In the genomic region with DNA sequence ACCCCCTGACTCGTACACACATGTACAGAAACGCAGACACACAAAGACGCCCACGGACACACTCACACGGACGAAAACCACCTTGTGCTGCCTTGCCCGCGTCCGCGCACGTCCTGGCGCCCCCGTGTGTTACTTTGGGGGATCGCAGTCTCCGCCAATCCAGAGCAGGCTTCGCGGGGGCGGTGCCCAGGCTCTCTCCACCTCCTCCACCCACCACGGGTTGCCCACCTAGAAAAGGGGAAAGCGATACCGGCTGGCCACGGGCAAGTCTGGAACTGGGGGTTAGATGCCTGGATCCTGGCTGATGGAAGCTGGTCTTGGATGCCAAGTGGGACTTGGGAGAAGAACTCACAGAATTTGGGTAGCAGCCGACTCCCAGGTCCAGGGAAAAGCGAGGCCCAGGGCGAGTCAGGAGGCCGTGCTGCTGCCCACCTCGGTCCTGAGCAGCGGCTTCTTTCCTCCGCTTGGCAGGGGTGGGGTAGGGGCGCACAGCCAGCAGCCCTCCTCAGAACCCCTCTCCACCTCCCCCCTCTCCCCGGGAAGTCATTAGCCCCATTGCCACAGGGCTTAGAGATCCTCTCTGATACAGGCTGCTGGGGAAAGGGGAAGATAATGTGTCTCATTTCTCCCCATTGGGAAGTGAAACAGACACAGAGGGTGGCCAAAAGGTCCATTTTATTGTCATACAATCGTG, we compare ENCODE assay signal across 8 cellular contexts. TPM values are rescaled to one million over a fixed set of nuclear protein-coding genes. Genes with fewer than 3 reads are reported as not detected.
A peak's percentile ranks its signal among the peaks of the same experiment; 100 is the strongest.
DNase-seq lines count a peak whose midpoint lies in the region; ATAC-seq and TF ChIP-seq lines count a peak whose summit lies in the region.

No MANE protein-coding gene starts in this region.

- H4K20me1 ChIP-seq in fibroblast of lung (ENCODE audit: control insufficient read depth, extremely low read depth, insufficient read depth, low read length) (peaks cover 2% of the 10 kb centered on the region), neural cell (ENCODE audit: insufficient read depth) (no peaks in the 10 kb centered on the region)

- peaks cover 61 to 72% of the 10 kb centered on the region in 2 donors for H3K27me3 Mint-ChIP-seq in CD4-positive, alpha-beta memory T cell

- TF ChIP-seq EP300 in neural cell (conservative IDR thresholded peaks at IDR 0.05; ENCODE audit: poor library complexity, severe bottlenecking), result no peak

- H3K27ac Mint-ChIP-seq in CD4-positive, alpha-beta memory T cell, result peak overlapping the region in 5 of 7 donors; percentile 7 to 77 (median 36)

- no peaks in the 10 kb centered on the region for H3K9me2 ChIP-seq in neural cell (ENCODE audit: insufficient read depth, low read length)

- H3K36me3 ChIP-seq in CD4-positive, alpha-beta memory T cell (ENCODE audit: insufficient read depth, low read length), result no peaks in the 10 kb centered on the region
- no peaks in the 10 kb centered on the region for H3K36me3 ChIP-seq in Panc1 (ENCODE audit: control insufficient read depth, insufficient read depth, low read length)
- no peaks in the 10 kb centered on the region for H3K36me3 ChIP-seq in fibroblast of lung (ENCODE audit: control insufficient read depth, insufficient read depth, low read length)
- H3K36me3 ChIP-seq in neural cell (ENCODE audit: insufficient read depth, low read length), result no peaks in the 10 kb centered on the region

- no TSS peak for BruUV-seq in Panc1 (replicated peaks; lab: Mats Ljungman, UMichigan)

- H3K79me2 ChIP-seq in fibroblast of lung (ENCODE audit: control insufficient read depth, insufficient read depth, low read length) (no peaks in the 10 kb centered on the region), neural cell (replicated peaks; ENCODE audit: insufficient read depth, low read length) (no peaks in the 10 kb centered on the region)

- H3K9me3 Mint-ChIP-seq in CD4-positive, alpha-beta memory T cell, result peaks cover 0 to 6% (median 0%) of the 10 kb centered on the region in 8 donors

- H3K4me1 ChIP-seq in CD4-positive, alpha-beta memory T cell (ENCODE audit: insufficient read depth, low read length), result peaks cover 75% of the 10 kb centered on the region
- peaks cover 50% of the 10 kb centered on the region for H3K4me1 ChIP-seq in Panc1 (ENCODE audit: control insufficient read depth, insufficient read depth, low read length)
- H3K4me1 ChIP-seq in fibroblast of lung (ENCODE audit: control insufficient read depth, extremely low read depth, insufficient read depth, low read length), result peaks cover 25% of the 10 kb centered on the region

- H2AFZ ChIP-seq in fibroblast of lung (ENCODE audit: low read length), result no peak overlapping the region
- no peak overlapping the region for H2AFZ ChIP-seq in neural cell (ENCODE audit: low read depth, low read length)

- H3K9ac ChIP-seq in fibroblast of lung (ENCODE audit: insufficient read depth, low read length), result no peak overlapping the region
- H3K9ac ChIP-seq in neural cell (ENCODE audit: low read length), result peak overlapping the region; percentile 59

- peaks cover 0 to 2% of the 10 kb centered on the region in 2 donors for H3K36me3 Mint-ChIP-seq in CD4-positive, alpha-beta memory T cell

- H3K27me3 ChIP-seq in CD4-positive, alpha-beta memory T cell (ENCODE audit: insufficient read depth, low read length), result peaks cover 88% of the 10 kb centered on the region
- H3K27me3 ChIP-seq in Panc1 (ENCODE audit: control insufficient read depth, insufficient read depth, low read length), result peaks cover 16% of the 10 kb centered on the region
- peaks cover 63% of the 10 kb centered on the region for H3K27me3 ChIP-seq in fibroblast of lung (ENCODE audit: control insufficient read depth, insufficient read depth, low read length)
- peaks cover 77% of the 10 kb centered on the region for H3K27me3 ChIP-seq in neural cell (ENCODE audit: insufficient read depth, low read depth, low read length)

- intact Hi-C loops in CD4-positive, alpha-beta memory T cell (cut with micrococcal nuclease), result loop anchor here (1.0 to 10.0 kb wide), 3 partner anchors 26 to 283 kb away; partner anchors contain the start of genes PLOD3, UFSP1 and ZNHIT1
- intact Hi-C loops in Panc1 (cut with micrococcal nuclease; ENCODE audit: unreplicated experiment), result no loop called here

- TF ChIP-seq CTCF in Panc1 (IDR thresholded peaks at IDR 0.05) (peak; percentile 98), fibroblast of lung (conservative IDR thresholded peaks at IDR 0.05 in 1 of 2, IDR thresholded peaks at IDR 0.05 in 1 of 2; ENCODE audit: low read depth in 1 of 2, low read length in 2 of 2) (peak; percentile 88 to 97), neural cell (IDR thresholded peaks at IDR 0.05; ENCODE audit: poor library complexity, severe bottlenecking) (peak; percentile 97)

- TF ChIP-seq RAD21 in neural cell (conservative IDR thresholded peaks at IDR 0.05), result peak; percentile 77

- H3K9me3 ChIP-seq in CD4-positive, alpha-beta memory T cell (ENCODE audit: control insufficient read depth in 1 of 2, low read length in 2 of 2), result no peaks in the 10 kb centered on the region
- H3K9me3 ChIP-seq in Panc1 (ENCODE audit: control insufficient read depth, insufficient read depth, low read depth, low read length), result no peaks in the 10 kb centered on the region
- H3K9me3 ChIP-seq in fibroblast of lung (ENCODE audit: control insufficient read depth, insufficient read depth, low read depth, low read length), result no peaks in the 10 kb centered on the region
- H3K9me3 ChIP-seq in neural cell (ENCODE audit: low read length), result no peaks in the 10 kb centered on the region

- H3K4me3 ChIP-seq in CD4-positive, alpha-beta memory T cell (ENCODE audit: low read length in 2 of 2), result no peak overlapping the region
- H3K4me3 ChIP-seq in Panc1 (ENCODE audit: low read depth in 2 of 2, low read length in 2 of 2) (peak overlapping the region; percentile 8 to 46; a peak in 3 of 4 replicates), fibroblast of lung (replicated peaks in 1 of 4; ENCODE audit: control extremely low read depth in 1 of 4, insufficient read depth in 1 of 4, low read depth in 3 of 4, low read length in 4 of 4) (peak overlapping the region in 1 of 4 experiments; percentile 20), neural cell (ENCODE audit: low read length) (peak overlapping the region; percentile 94)

- H3K27ac ChIP-seq in CD4-positive, alpha-beta memory T cell (ENCODE audit: low read depth, low read length), result no peak overlapping the region
- H3K27ac ChIP-seq in Panc1 (ENCODE audit: low read length) (no peak overlapping the region), fibroblast of lung (ENCODE audit: insufficient read depth, low read length) (no peak overlapping the region), neural cell (ENCODE audit: low read length) (no peak overlapping the region), substantia nigra (ENCODE audit: low read depth, low read length, poor library complexity, severe bottlenecking) (no peak overlapping the region)

- peak overlapping the region in 7 of 8 donors; percentile 1 to 79 (median 64) for H3K4me3 Mint-ChIP-seq in CD4-positive, alpha-beta memory T cell

- no peaks in the 10 kb centered on the region for H3F3A ChIP-seq in neural cell (ENCODE audit: insufficient read depth, low read length, poor library complexity, severe bottlenecking)

- ATAC-seq in HG02798 (IDR thresholded peaks at IDR 0.05; ENCODE audit: poor library complexity, unreplicated experiment) (peak; percentile 45), Panc1 (peak; percentile 43), GM19452 (IDR thresholded peaks at IDR 0.05; ENCODE audit: unreplicated experiment) (no peak)

- POLR2A ChIA-PET in CD4-positive, alpha-beta memory T cell (lab: Charles Lee; ENCODE audit: partially characterized antibody), result interaction anchor here (1.3 kb wide), 1 partner anchor 26 kb away, joined by 7 read pairs; no protein-coding TSS in a partner anchor
- POLR2A ChIA-PET in Panc1 (lab: Charles Lee), result interaction anchor here (0.6 kb wide), 1 partner anchor 90 kb away, joined by 6 read pairs; no protein-coding TSS in a partner anchor

- peaks cover 40 to 81% (median 61%) of the 10 kb centered on the region in 4 donors for H3K4me1 Mint-ChIP-seq in CD4-positive, alpha-beta memory T cell

- H3K4me2 ChIP-seq in fibroblast of lung (ENCODE audit: extremely low read depth, insufficient read depth, low read length), result peak overlapping the region; percentile 78
- H3K4me2 ChIP-seq in neural cell (ENCODE audit: low read length), result peak overlapping the region; percentile 70

- peak; percentile 70 to 80 (median 75) for DNase-seq in CD4-positive, alpha-beta memory T cell
- DNase-seq in Panc1 (ENCODE audit: low read depth, low spot score) (no peak), fibroblast of lung (ENCODE audit: low read depth in 2 of 2) (peak; percentile 53 to 56), substantia nigra (lab: John Stamatoyannopoulos, UW) (peak in 40 of 49 donors; percentile 4 to 69 (median 28))
- peak; percentile 90 to 92 for DNase-seq in activated T-cell treated with anti-CD3 and anti-CD28 coated beads, Interleukin-2, amount 50 U/mL, for 48 hours

- in situ Hi-C loops in Panc1 (cut with HindIII; ENCODE audit: low pct_unique_long_range_greater_than_20kb, low sequenced_read_pairs), result no loop called here

- CTCF ChIA-PET in CD4-positive, alpha-beta memory T cell (lab: Charles Lee; ENCODE audit: partially characterized antibody), result interaction anchor here (0.8 to 3.0 kb wide), 9 partner anchors 11 to 113 kb away, joined by 3 to 44 read pairs (median 6); partner anchors contain the start of gene AP1S1
- CTCF ChIA-PET in Panc1 (lab: Charles Lee), result interaction anchor here (0.9 to 1.6 kb wide), 2 partner anchors 23 to 26 kb away, joined by 5 to 10 read pairs; no protein-coding TSS in a partner anchor

RNA-seq across cellular contexts. Expression of gene VGF, which starts 4.6 kb away (rescaled TPM):
- total RNA-seq in CD4-positive, alpha-beta memory T cell, result not detected
- not detected for polyA plus RNA-seq in CD4-positive, alpha-beta memory T cell
- total RNA-seq in Panc1 (2021; ENCODE audit: unreplicated experiment) (4.4 TPM), fibroblast of lung (0.26 and 0.66 TPM in 2 replicates)
- 10.8 TPM for polyA plus RNA-seq in Panc1 (2012; ENCODE audit: insufficient read length)
- polyA plus RNA-seq in fibroblast of lung (0.14 TPM in 1 of 2 replicates, not detected in the other), neural cell (36.8 and 39.3 TPM in 2 replicates)
- polyA plus RNA-seq in fibroblast of lung (2012), result 0.10 and 1.5 TPM in 2 replicates
- polyA minus RNA-seq in fibroblast of lung (ENCODE audit: low replicate concordance) (0.15 TPM in 1 of 2 replicates, not detected in the other), neural cell (30.7 and 49.4 TPM in 2 replicates)

RNA-seq across cellular contexts. Expression of gene NAT16, which starts 10.1 kb away (rescaled TPM):
- total RNA-seq in CD4-positive, alpha-beta memory T cell, result not detected
- not detected for polyA plus RNA-seq in CD4-positive, alpha-beta memory T cell
- 0.15 TPM for total RNA-seq in Panc1 (2021; ENCODE audit: unreplicated experiment)
- not detected for polyA plus RNA-seq in Panc1 (2012; ENCODE audit: insufficient read length)
- total RNA-seq in fibroblast of lung, result not detected in 2 replicates
- polyA plus RNA-seq in fibroblast of lung, result not detected in 2 replicates
- polyA plus RNA-seq in fibroblast of lung (2012), result not detected in 2 replicates
- not detected in 2 replicates for polyA minus RNA-seq in fibroblast of lung (ENCODE audit: low replicate concordance)
- polyA plus RNA-seq in neural cell, result 4.0 and 4.5 TPM in 2 replicates
- polyA minus RNA-seq in neural cell, result 0.73 and 1.5 TPM in 2 replicates

RNA-seq across cellular contexts. Expression of gene AP1S1, which starts 15.7 kb away (rescaled TPM):
- 10 to 100 TPM in 1 of 2 experiments, 1 to 10 TPM in 1; 8.8 to 10.8 TPM for total RNA-seq in CD4-positive, alpha-beta memory T cell
- polyA plus RNA-seq in CD4-positive, alpha-beta memory T cell, result 1 to 10 TPM; 4.2 to 8.2 TPM
- total RNA-seq in Panc1 (2021; ENCODE audit: unreplicated experiment) (74.2 TPM), fibroblast of lung (127 and 139 TPM in 2 replicates)
- 152 TPM for polyA plus RNA-seq in Panc1 (2012; ENCODE audit: insufficient read length)
- polyA plus RNA-seq in fibroblast of lung (128 and 185 TPM in 2 replicates), neural cell (344 and 389 TPM in 2 replicates)
- polyA plus RNA-seq in fibroblast of lung (2012), result 136 and 181 TPM in 2 replicates
- polyA minus RNA-seq in fibroblast of lung (ENCODE audit: low replicate concordance) (78.8 and 128 TPM in 2 replicates), neural cell (99.2 and 107 TPM in 2 replicates)

RNA-seq across cellular contexts. Expression of gene MOGAT3, which starts 30.9 kb away (rescaled TPM):
- total RNA-seq in CD4-positive, alpha-beta memory T cell, result not detected
- polyA plus RNA-seq in CD4-positive, alpha-beta memory T cell, result not detected
- 0.23 TPM for total RNA-seq in Panc1 (2021; ENCODE audit: unreplicated experiment)
- 0.11 TPM for polyA plus RNA-seq in Panc1 (2012; ENCODE audit: insufficient read length)
- total RNA-seq in fibroblast of lung, result not detected in 2 replicates
- polyA plus RNA-seq in fibroblast of lung, result not detected in 2 replicates
- polyA plus RNA-seq in fibroblast of lung (2012), result not detected in 2 replicates
- polyA minus RNA-seq in fibroblast of lung (ENCODE audit: low replicate concordance), result 1.5 TPM in 1 of 2 replicates, not detected in the other
- not detected in 2 replicates for polyA plus RNA-seq in neural cell
- not detected in 2 replicates for polyA minus RNA-seq in neural cell

RNA-seq across cellular contexts. Expression of gene SERPINE1, which starts 43.1 kb away (rescaled TPM):
- total RNA-seq in CD4-positive, alpha-beta memory T cell, result under 1 TPM; 0.11 to 0.20 TPM
- polyA plus RNA-seq in CD4-positive, alpha-beta memory T cell, result not detected
- total RNA-seq in Panc1 (2021; ENCODE audit: unreplicated experiment) (370 TPM), fibroblast of lung (41.3 and 167 TPM in 2 replicates)
- 482 TPM for polyA plus RNA-seq in Panc1 (2012; ENCODE audit: insufficient read length)
- polyA plus RNA-seq in fibroblast of lung (679 and 1,153 TPM in 2 replicates), neural cell (0.12 TPM in 1 of 2 replicates, not detected in the other)
- polyA plus RNA-seq in fibroblast of lung (2012), result 413 and 685 TPM in 2 replicates
- polyA minus RNA-seq in fibroblast of lung (ENCODE audit: low replicate concordance) (763 and 1,105 TPM in 2 replicates), neural cell (0.23 TPM in 1 of 2 replicates, not detected in the other)

Comparison
In these comparisons a context has a peak if more than half of its experiments do, and no peak if none do; other contexts are left out.
1. H3K4me3 ChIP-seq: peak in Panc1 (2 of 2) and neural cell (single experiment); none in CD4-positive, alpha-beta memory T cell (0 of 2).
2. Peak in every context shown above with its lines, with median percentiles within 50 percentile points of each other: CTCF ChIP-seq.